9 cellular contexts compared by ENCODE assay signal in genomic region chr3:48684480-48685143, GRCh38. TPM values are rescaled to one million over a fixed set of nuclear protein-coding genes. Genes with fewer than 3 reads are reported as not detected.
DNase-seq lines count a peak whose midpoint lies in the region; TF ChIP-seq lines count a peak whose summit lies in the region.
"Had no signal": no experiment of that assay in that cellular context is flagged by ENCODE, and none has a peak within 500 bp of the region (broad histone marks: within the 10 kb centered on the region; RNA-seq: fewer than 3 reads in every experiment).

No MANE protein-coding gene starts in this region.

- TF ChIP-seq POLR2A in tibial nerve (IDR thresholded peaks at IDR 0.05), result no peak

- H3K36me3 ChIP-seq in BJ (ENCODE audit: control insufficient read depth, insufficient read depth, low read length), result peaks cover 43% of the 10 kb centered on the region
- H3K36me3 ChIP-seq in tibial nerve, result peaks cover 6 to 58% (median 37%) of the 10 kb centered on the region in 3 donors

- no peaks in the 10 kb centered on the region for H3K9me3 ChIP-seq in tibial nerve
- H3K9me3 ChIP-seq: left lung had no signal

- peak overlapping the region; percentile 42 for H3K27ac ChIP-seq in angular gyrus (ENCODE audit: low read depth, low read length)
- peak overlapping the region; percentile 6 for H3K27ac ChIP-seq in layer of hippocampus (ENCODE audit: low read depth, low read length)
- H3K27ac ChIP-seq in tibial nerve, result peak overlapping the region; percentile 86 to 95 (median 92)

- TF ChIP-seq CTCF in BJ (IDR thresholded peaks at IDR 0.05; ENCODE audit: insufficient read depth, low read depth, low read length) (no peak), tibial nerve (IDR thresholded peaks at IDR 0.05) (no peak)

- CTCF ChIA-PET in BJ (lab: Yijun Ruan, JAX), result interaction anchor here (0.5 to 2.5 kb wide), 12 partner anchors 11 to 1543 kb away, joined by 3 to 16 read pairs (median 4); partner anchors contain the start of genes CELSR3 and PFKFB4

- peaks cover 0 to 54% (median 18%) of the 10 kb centered on the region in 4 donors for H3K4me1 ChIP-seq in tibial nerve

- no peak for DNase-seq in BJ (ENCODE audit: low read depth)
- peak; percentile 25 for DNase-seq in HuH-7.5 (ENCODE audit: low spot score)
- no peak for DNase-seq in tibial nerve (ENCODE audit: low spot score in 2 of 2)
- no peak for DNase-seq in glomerular visceral epithelial cell (ENCODE audit: extremely low spot score)
- DNase-seq in NCI-H510A (lab: John Stamatoyannopoulos, UW), result no peak
- DNase-seq in NCI-H1694 (lab: John Stamatoyannopoulos, UW), result no peak

- 18 to 33% methylated on average over 7 of the region's 7 CpGs for whole genome bisulfite sequencing in tibial nerve, 2 donors

- H3K27me3 ChIP-seq in BJ (ENCODE audit: control insufficient read depth, insufficient read depth, low read length) (no peaks in the 10 kb centered on the region), layer of hippocampus (ENCODE audit: control insufficient read depth, insufficient read depth, low read length) (no peaks in the 10 kb centered on the region), tibial nerve (no peaks in the 10 kb centered on the region)
- H3K27me3 ChIP-seq: left lung had no signal

- no peak for TF ChIP-seq EP300 in tibial nerve (IDR thresholded peaks at IDR 0.05)

- POLR2A ChIA-PET in BJ (lab: Charles Lee), result interaction anchor here (0.6 to 0.8 kb wide), 3 partner anchors 8 to 15 kb away, joined by 3 read pairs; no protein-coding TSS in a partner anchor

- H3K4me3 ChIP-seq in BJ (ENCODE audit: low read depth, low read length) (peak overlapping the region; percentile 67), tibial nerve (peak overlapping the region; percentile 84 to 96 (median 94))

RNA-seq across cellular contexts. Expression of gene NCKIPSD, which starts 1.1 kb away (rescaled TPM):
- 21.5 and 34.9 TPM in 2 replicates for polyA plus RNA-seq in BJ (2011; rRNA removed)
- 38.7 and 54.5 TPM in 2 replicates for polyA minus RNA-seq in BJ (2011; rRNA and poly(A)+ RNA removed)
- total RNA-seq in tibial nerve, result 10 to 100 TPM; 32.4 to 88.5 (median 51.8) TPM

RNA-seq across cellular contexts. Expression of gene CELSR3, which starts 21.9 kb away (rescaled TPM):
- polyA plus RNA-seq in BJ (2011; rRNA removed), result 0.55 and 0.88 TPM in 2 replicates
- 1.7 TPM in 2 replicates for polyA minus RNA-seq in BJ (2011; rRNA and poly(A)+ RNA removed)
- total RNA-seq in tibial nerve, result 10 to 100 TPM in 1 of 4 donors, 1 to 10 TPM in 2, under 1 TPM in 1; 0.87 to 13.5 (median 1.5) TPM

RNA-seq across cellular contexts. Expression of gene IP6K2, which starts 32.4 kb away (rescaled TPM):
- 65.5 and 89.9 TPM in 2 replicates for polyA plus RNA-seq in BJ (2011; rRNA removed)
- 35.0 and 47.2 TPM in 2 replicates for polyA minus RNA-seq in BJ (2011; rRNA and poly(A)+ RNA removed)
- 100 to 1,000 TPM; 130 to 202 (median 171) TPM for total RNA-seq in tibial nerve

RNA-seq across cellular contexts. Expression of gene SLC26A6, which starts 49.4 kb away (rescaled TPM):
- polyA plus RNA-seq in BJ (2011; rRNA removed), result 26.4 and 45.8 TPM in 2 replicates
- 35.1 and 56.4 TPM in 2 replicates for polyA minus RNA-seq in BJ (2011; rRNA and poly(A)+ RNA removed)
- 10 to 100 TPM; 13.8 to 26.4 (median 15.9) TPM for total RNA-seq in tibial nerve

Comparison
In these comparisons a context has a peak if more than half of its experiments do, and no peak if none do; other contexts are left out.
1. H3K27ac ChIP-seq: peak in every context shown above with its lines; median percentile 92 in tibial nerve; 42 in angular gyrus; 6 in layer of hippocampus.